15 cellular contexts compared by ENCODE assay signal in genomic region chr15:49472338-49472737, GRCh38. TPM values are rescaled to one million over a fixed set of nuclear protein-coding genes. Genes with fewer than 3 reads are reported as not detected.
A peak's percentile ranks its signal among the peaks of the same experiment; 100 is the strongest.
DNase-seq lines count a peak whose midpoint lies in the region; ATAC-seq, FAIRE-seq and TF ChIP-seq lines count a peak whose summit lies in the region.
"Had no signal": no experiment of that assay in that cellular context is flagged by ENCODE, and none has a peak within 500 bp of the region (broad histone marks: within the 10 kb centered on the region; RNA-seq: fewer than 3 reads in every experiment).

No MANE protein-coding gene starts in this region.

- H3K79me1 ChIP-seq in mesenchymal stem cell (replicated peaks; ENCODE audit: low read length, poor library complexity, severe bottlenecking), result no peaks in the 10 kb centered on the region

- CTCF ChIA-PET in HepG2 (lab: Yijun Ruan, JAX; ENCODE audit: low intra/inter-chr PET ratio, low total read pairs), result no interaction called here

- H2AFZ ChIP-seq in HepG2 (ENCODE audit: low read length) (no peak overlapping the region), mesenchymal stem cell (ENCODE audit: low read depth, low read length) (no peak overlapping the region)

- no peak for FAIRE-seq in HepG2 (lab: Jason Lieb, UNC)
- FAIRE-seq: H1 had no signal

- H3K18ac ChIP-seq in mesenchymal stem cell (ENCODE audit: low read depth in 1 of 2, low read length in 2 of 2), result no peak overlapping the region

- H3K36me3 ChIP-seq in HepG2 (replicated peaks in 1 of 2; ENCODE audit: control insufficient read depth in 1 of 2, insufficient read depth in 2 of 2, low read length in 2 of 2) (no peaks in the 10 kb centered on the region), right lobe of liver (no peaks in the 10 kb centered on the region), adipocyte (ENCODE audit: control insufficient read depth, insufficient read depth, low read length, severe bottlenecking) (peaks cover 39% of the 10 kb centered on the region), mesenchymal stem cell (ENCODE audit: control insufficient read depth in 1 of 2, insufficient read depth in 2 of 2, low read depth in 1 of 2, low read length in 2 of 2) (peaks cover 0 to 88% of the 10 kb centered on the region in 2 experiments)
- H3K36me3 ChIP-seq: BLaER1 treated with 17β-estradiol and CSF1 and Interleukin-3, amounts not matched to agents 10 nM and 100 nM had no signal

- H3K4me3 ChIP-seq in HepG2 (replicated peaks in 1 of 3; ENCODE audit: insufficient read depth in 1 of 3, low read depth in 2 of 3, low read length in 3 of 3), result no peak overlapping the region
- H3K4me3 ChIP-seq in right lobe of liver, result no peak overlapping the region
- no peak overlapping the region for H3K4me3 ChIP-seq in adipocyte (ENCODE audit: low read length)
- no peak overlapping the region for H3K4me3 ChIP-seq in mesenchymal stem cell (ENCODE audit: insufficient read depth in 1 of 2, low read depth in 1 of 2, low read length in 2 of 2)
- H3K4me3 ChIP-seq: BLaER1 treated with 17β-estradiol and CSF1 and Interleukin-3, amounts not matched to agents 10 nM and 100 nM had no signal

- H4K91ac ChIP-seq in mesenchymal stem cell (ENCODE audit: low read length), result no peak overlapping the region

- TF ChIP-seq RAD21 in HepG2 (CRISPR knock-in tag; IDR thresholded peaks at IDR 0.05), result no peak

- intact Hi-C loops in HepG2 (cut with micrococcal nuclease; ENCODE audit: unreplicated experiment) (no loop called here), right lobe of liver (cut with DNase I) (no loop called here)

- H2BK12ac ChIP-seq in mesenchymal stem cell (ENCODE audit: low read length in 2 of 2), result no peak overlapping the region

- no peaks in the 10 kb centered on the region for H3K79me2 ChIP-seq in HepG2 (ENCODE audit: insufficient read depth, low read length)

- H3K14ac ChIP-seq in mesenchymal stem cell (ENCODE audit: low read length in 2 of 2), result no peak overlapping the region

- H3K27ac ChIP-seq in HepG2 (ENCODE audit: extremely low read length, insufficient read depth, low read length) (no peak overlapping the region), right lobe of liver (no peak overlapping the region), mesenchymal stem cell (ENCODE audit: low read length, poor library complexity, severe bottlenecking) (no peak overlapping the region)
- H3K27ac ChIP-seq: 22Rv1; BLaER1 treated with 17β-estradiol and CSF1 and Interleukin-3, amounts not matched to agents 10 nM and 100 nM had no signal

- no peaks in the 10 kb centered on the region for H3K27me3 ChIP-seq in HepG2 (ENCODE audit: control insufficient read depth in 1 of 2, insufficient read depth in 2 of 2, low read length in 2 of 2)
- no peaks in the 10 kb centered on the region for H3K27me3 ChIP-seq in right lobe of liver
- H3K27me3 ChIP-seq in adipocyte (replicated peaks; ENCODE audit: control insufficient read depth, insufficient read depth, low read length), result no peaks in the 10 kb centered on the region
- no peaks in the 10 kb centered on the region for H3K27me3 ChIP-seq in mesenchymal stem cell (ENCODE audit: control insufficient read depth in 1 of 2, insufficient read depth in 1 of 2, low read length in 2 of 2)
- H3K27me3 ChIP-seq: BLaER1 treated with 17β-estradiol and CSF1 and Interleukin-3, amounts not matched to agents 10 nM and 100 nM had no signal

- TF ChIP-seq EP300 in HepG2 (IDR thresholded peaks at IDR 0.05; ENCODE audit: low read depth in 2 of 2, low read length in 2 of 2) (no peak), HepG2 (CRISPR knock-in tag; IDR thresholded peaks at IDR 0.05; ENCODE audit: borderline replicate concordance) (no peak)

- no peaks in the 10 kb centered on the region for H3K9me3 ChIP-seq in HepG2 (ENCODE audit: low read length)
- no peaks in the 10 kb centered on the region for H3K9me3 ChIP-seq in right lobe of liver
- no peaks in the 10 kb centered on the region for H3K9me3 ChIP-seq in adipocyte (ENCODE audit: control insufficient read depth, low read length)
- H3K9me3 ChIP-seq in mesenchymal stem cell (ENCODE audit: control insufficient read depth, low read length), result no peaks in the 10 kb centered on the region
- H3K9me3 ChIP-seq: BLaER1 treated with 17β-estradiol and CSF1 and Interleukin-3, amounts not matched to agents 10 nM and 100 nM had no signal

- POLR2A ChIA-PET in HepG2 (lab: Yijun Ruan, JAX), result no interaction called here

- H3K9ac ChIP-seq in HepG2 (ENCODE audit: insufficient read depth, low read depth, low read length), result no peak overlapping the region
- H3K9ac ChIP-seq in adipocyte (ENCODE audit: low read length), result peak overlapping the region; percentile 22
- peak overlapping the region; percentile 69 for H3K9ac ChIP-seq in mesenchymal stem cell (ENCODE audit: low read length)
- H3K9ac ChIP-seq: BLaER1 treated with 17β-estradiol and CSF1 and Interleukin-3, amounts not matched to agents 10 nM and 100 nM had no signal

- H2BK5ac ChIP-seq in mesenchymal stem cell (ENCODE audit: low read depth, low read length, poor library complexity, severe bottlenecking), result no peak overlapping the region

- TF ChIP-seq POLR2A in HepG2 (IDR thresholded peaks at IDR 0.05; ENCODE audit: insufficient read depth in 1 of 2, low read depth in 2 of 2, low read length in 2 of 2) (no peak), right lobe of liver (IDR thresholded peaks at IDR 0.05) (no peak)

- H2BK15ac ChIP-seq in mesenchymal stem cell (ENCODE audit: low read depth, poor library complexity, severe bottlenecking), result no peak overlapping the region

- H2BK120ac ChIP-seq in mesenchymal stem cell (ENCODE audit: low read depth, low read length), result no peak overlapping the region

- ATAC-seq in HepG2 (no peak), right lobe of liver (no peak)

- BruUV-seq in HepG2 (replicated peaks; lab: Mats Ljungman, UMichigan), result no TSS peak

- TF ChIP-seq CTCF in HepG2 (CRISPR knock-in tag; IDR thresholded peaks at IDR 0.05) (no peak), right lobe of liver (IDR thresholded peaks at IDR 0.05) (no peak)

- 21% methylated on average over 2 of the region's 2 CpGs for WGBS in HepG2 (ENCODE audit: low lambda C conversion rate)
- 78% methylated on average over 2 of the region's 2 CpGs for WGBS in right lobe of liver (ENCODE audit: insufficient coverage, low coverage, low lambda C conversion rate, missing lambda C conversion rate)
- 96% methylated on average over 1 of the region's 2 CpGs for WGBS in mesenchymal stem cell

- H3K4me1 ChIP-seq in HepG2 (ENCODE audit: insufficient read depth, low read length) (no peaks in the 10 kb centered on the region), right lobe of liver (peaks cover 0 to 8% (median 0%) of the 10 kb centered on the region in 4 donors), adipocyte (ENCODE audit: control insufficient read depth, insufficient read depth, low read length) (peaks cover 50% of the 10 kb centered on the region), mesenchymal stem cell (ENCODE audit: control insufficient read depth, insufficient read depth, low read depth, low read length) (no peaks in the 10 kb centered on the region)
- H3K4me1 ChIP-seq: BLaER1 treated with 17β-estradiol and CSF1 and Interleukin-3, amounts not matched to agents 10 nM and 100 nM had no signal

- in situ Hi-C loops in HepG2 (cut with HindIII; ENCODE audit: extremely low pct_ligation_motif_present, low pct_unique_long_range_greater_than_20kb), result no loop called here

- DNase-seq in HepG2 (ENCODE audit: low spot score), result no peak
- DNase-seq in right lobe of liver, result no peak
- DNase-seq in adipocyte (ENCODE audit: low read depth), result no peak
- DNase-seq in mesenchymal stem cell, result no peak
- no peak for DNase-seq in NCI-H69 (lab: John Stamatoyannopoulos, UW)
- no peak for DNase-seq in mesenteric fat pad (ENCODE audit: low spot score)
- DNase-seq in activated CD4-positive, alpha-beta T cell treated with anti-CD3 and anti-CD28 coated beads for 4 hours, result no peak
- DNase-seq in putamen (ENCODE audit: low spot score), result no peak
- DNase-seq: DMS53, GF-D8, HFFc6 had no signal

- no peak overlapping the region for H2AK5ac ChIP-seq in mesenchymal stem cell (ENCODE audit: low read length, severe bottlenecking)

- no peaks in the 10 kb centered on the region for H4K20me1 ChIP-seq in HepG2 (ENCODE audit: insufficient read depth, low read length)
- H4K20me1 ChIP-seq: BLaER1 treated with 17β-estradiol and CSF1 and Interleukin-3, amounts not matched to agents 10 nM and 100 nM had no signal

- H3K23ac ChIP-seq in mesenchymal stem cell (ENCODE audit: low read length in 2 of 2), result no peak overlapping the region

- H3K4ac ChIP-seq in mesenchymal stem cell (ENCODE audit: low read depth in 1 of 2, low read length in 2 of 2), result no peak overlapping the region

- H4K8ac ChIP-seq in mesenchymal stem cell (ENCODE audit: low read length), result no peak overlapping the region

- no peak overlapping the region for H3K4me2 ChIP-seq in HepG2 (ENCODE audit: low read depth, low read length)
- no peak overlapping the region for H3K4me2 ChIP-seq in mesenchymal stem cell (ENCODE audit: low read length, poor library complexity, severe bottlenecking)
- H3K4me2 ChIP-seq: BLaER1 treated with 17β-estradiol and CSF1 and Interleukin-3, amounts not matched to agents 10 nM and 100 nM had no signal

RNA-seq across cellular contexts. Expression of gene FGF7, which starts 49.3 kb away (rescaled TPM):
- not detected in 2 replicates for total RNA-seq in HepG2 (2016; rRNA removed; fragmentation: Illumina TruSeq; extraction: Trizol)
- not detected in 2 replicates for total RNA-seq in HepG2 (2016; cell fraction: cytosol; rRNA removed; fragmentation: Illumina TruSeq; extraction: Trizol; ENCODE audit: low read depth)
- total RNA-seq in HepG2 (2016; cell fraction: insoluble cytoplasmic fraction; rRNA removed; fragmentation: Illumina TruSeq; extraction: Trizol), result not detected in 2 replicates
- total RNA-seq in HepG2 (2016; cell fraction: membrane; rRNA removed; fragmentation: Illumina TruSeq; extraction: Trizol), result not detected in 2 replicates
- total RNA-seq in HepG2 (2016; cell fraction: nucleus; rRNA removed; fragmentation: Illumina TruSeq; extraction: Trizol), result 0.22 TPM in 1 of 2 replicates, not detected in the other
- not detected in 2 replicates for polyA plus RNA-seq in HepG2 (2011; rRNA removed)
- polyA plus RNA-seq in HepG2 (2011; cell fraction: cytosol; rRNA removed), result not detected in 2 replicates
- polyA plus RNA-seq in HepG2 (2011; cell fraction: nucleus; rRNA removed), result not detected in 2 replicates
- polyA plus RNA-seq in HepG2 (2012), result not detected in 2 replicates
- not detected in 2 replicates for polyA plus RNA-seq in HepG2 (2016; cell fraction: cytosol; fragmentation: Illumina TruSeq; extraction: Trizol; ENCODE audit: low read depth)
- polyA plus RNA-seq in HepG2 (2016; cell fraction: insoluble cytoplasmic fraction; fragmentation: Illumina TruSeq; extraction: Trizol; ENCODE audit: low read depth), result not detected in 2 replicates
- not detected in 2 replicates for polyA plus RNA-seq in HepG2 (2016; cell fraction: membrane; fragmentation: Illumina TruSeq; extraction: Trizol; ENCODE audit: low read depth)
- polyA plus RNA-seq in HepG2 (2016; cell fraction: nucleus; fragmentation: Illumina TruSeq; extraction: Trizol; ENCODE audit: insufficient read depth, low read depth), result not detected in 2 replicates
- polyA minus RNA-seq in HepG2 (2011; rRNA and poly(A)+ RNA removed; ENCODE audit: low replicate concordance), result 9.1 TPM in 1 of 2 replicates, not detected in the other
- not detected in 2 replicates for polyA minus RNA-seq in HepG2 (2011; cell fraction: cytosol; rRNA and poly(A)+ RNA removed)
- polyA minus RNA-seq in HepG2 (2011; cell fraction: nucleus; rRNA and poly(A)+ RNA removed), result 0.25 TPM in 1 of 2 replicates, not detected in the other
- total RNA-seq in right lobe of liver, result 1 to 10 TPM in 1 of 6 experiments, under 1 TPM in 5; 0.09 to 1.0 (median 0.36) TPM
- 30.7 TPM for polyA plus RNA-seq in mesenchymal stem cell (2013, experiment 1 of 2)
- 30.1 TPM for polyA plus RNA-seq in mesenchymal stem cell (2013, experiment 2 of 2)
- 175 TPM for total RNA-seq in mesenteric fat pad
- total RNA-seq: CD4-positive, CD25-positive, alpha-beta regulatory T cell; H1 had no signal
- polyA plus RNA-seq: H1 had no signal

Comparison
In these comparisons a context has a peak if more than half of its experiments do, and no peak if none do; other contexts are left out.
1. RNA of gene FGF7, which starts 49.3 kb away (total RNA-seq): 175 TPM in mesenteric fat pad (single experiment); 0.09 to 1.0 TPM in right lobe of liver and 0.22 TPM in HepG2; every median in the first group is over 10 times any median in the second.